1 cellular context compared by ENCODE assay signal in the genomic region with DNA sequence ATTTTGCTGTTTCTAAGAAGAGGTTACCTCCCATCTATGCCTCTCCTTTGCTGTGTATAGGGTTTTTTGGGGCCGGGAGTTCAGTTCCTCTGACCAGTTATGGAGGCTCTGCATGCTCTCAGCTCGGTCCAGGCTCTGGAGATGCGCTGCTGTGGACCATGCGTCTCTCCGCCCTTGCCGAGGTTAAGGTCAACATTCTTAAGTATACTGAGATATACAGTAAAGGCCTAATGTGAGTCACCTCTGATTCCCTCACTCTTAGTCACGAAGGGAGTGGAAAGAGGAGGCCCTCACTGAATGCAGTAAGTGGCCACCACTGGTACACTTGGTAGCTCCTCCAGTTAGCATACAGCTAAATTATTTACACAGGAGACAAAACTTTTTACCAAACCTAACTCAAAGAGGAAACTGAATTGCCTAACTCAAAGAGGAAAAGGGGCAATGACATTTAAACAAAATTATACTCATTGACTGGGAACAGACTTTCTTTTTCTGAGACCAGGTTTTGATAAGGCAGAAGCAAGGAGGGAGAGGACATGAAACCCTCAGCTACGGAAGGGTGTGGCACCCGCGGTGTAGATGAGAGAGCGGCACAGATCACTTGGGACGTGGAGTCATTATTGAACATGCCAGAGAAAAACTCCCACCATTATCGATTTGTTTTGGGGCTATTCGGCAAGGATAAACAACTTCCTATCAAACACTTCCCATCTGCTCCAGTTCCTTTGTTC.
TF ChIP-seq lines count a peak whose summit lies in the region.

No MANE protein-coding gene starts in this region.

TF ChIP-seq in HepG2, 621 proteins besides CTCF, POLR2A, EP300 and RAD21 (continued from another document):
- TF ChIP-seq, protein P1, sequence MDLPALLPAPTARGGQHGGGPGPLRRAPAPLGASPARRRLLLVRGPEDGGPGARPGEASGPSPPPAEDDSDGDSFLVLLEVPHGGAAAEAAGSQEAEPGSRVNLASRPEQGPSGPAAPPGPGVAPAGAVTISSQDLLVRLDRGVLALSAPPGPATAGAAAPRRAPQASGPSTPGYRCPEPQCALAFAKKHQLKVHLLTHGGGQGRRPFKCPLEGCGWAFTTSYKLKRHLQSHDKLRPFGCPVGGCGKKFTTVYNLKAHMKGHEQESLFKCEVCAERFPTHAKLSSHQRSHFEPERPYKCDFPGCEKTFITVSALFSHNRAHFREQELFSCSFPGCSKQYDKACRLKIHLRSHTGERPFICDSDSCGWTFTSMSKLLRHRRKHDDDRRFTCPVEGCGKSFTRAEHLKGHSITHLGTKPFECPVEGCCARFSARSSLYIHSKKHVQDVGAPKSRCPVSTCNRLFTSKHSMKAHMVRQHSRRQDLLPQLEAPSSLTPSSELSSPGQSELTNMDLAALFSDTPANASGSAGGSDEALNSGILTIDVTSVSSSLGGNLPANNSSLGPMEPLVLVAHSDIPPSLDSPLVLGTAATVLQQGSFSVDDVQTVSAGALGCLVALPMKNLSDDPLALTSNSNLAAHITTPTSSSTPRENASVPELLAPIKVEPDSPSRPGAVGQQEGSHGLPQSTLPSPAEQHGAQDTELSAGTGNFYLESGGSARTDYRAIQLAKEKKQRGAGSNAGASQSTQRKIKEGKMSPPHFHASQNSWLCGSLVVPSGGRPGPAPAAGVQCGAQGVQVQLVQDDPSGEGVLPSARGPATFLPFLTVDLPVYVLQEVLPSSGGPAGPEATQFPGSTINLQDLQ (CRISPR knock-in tag; IDR thresholded peaks at IDR 0.05), result no peak
- TF ChIP-seq, protein P2, sequence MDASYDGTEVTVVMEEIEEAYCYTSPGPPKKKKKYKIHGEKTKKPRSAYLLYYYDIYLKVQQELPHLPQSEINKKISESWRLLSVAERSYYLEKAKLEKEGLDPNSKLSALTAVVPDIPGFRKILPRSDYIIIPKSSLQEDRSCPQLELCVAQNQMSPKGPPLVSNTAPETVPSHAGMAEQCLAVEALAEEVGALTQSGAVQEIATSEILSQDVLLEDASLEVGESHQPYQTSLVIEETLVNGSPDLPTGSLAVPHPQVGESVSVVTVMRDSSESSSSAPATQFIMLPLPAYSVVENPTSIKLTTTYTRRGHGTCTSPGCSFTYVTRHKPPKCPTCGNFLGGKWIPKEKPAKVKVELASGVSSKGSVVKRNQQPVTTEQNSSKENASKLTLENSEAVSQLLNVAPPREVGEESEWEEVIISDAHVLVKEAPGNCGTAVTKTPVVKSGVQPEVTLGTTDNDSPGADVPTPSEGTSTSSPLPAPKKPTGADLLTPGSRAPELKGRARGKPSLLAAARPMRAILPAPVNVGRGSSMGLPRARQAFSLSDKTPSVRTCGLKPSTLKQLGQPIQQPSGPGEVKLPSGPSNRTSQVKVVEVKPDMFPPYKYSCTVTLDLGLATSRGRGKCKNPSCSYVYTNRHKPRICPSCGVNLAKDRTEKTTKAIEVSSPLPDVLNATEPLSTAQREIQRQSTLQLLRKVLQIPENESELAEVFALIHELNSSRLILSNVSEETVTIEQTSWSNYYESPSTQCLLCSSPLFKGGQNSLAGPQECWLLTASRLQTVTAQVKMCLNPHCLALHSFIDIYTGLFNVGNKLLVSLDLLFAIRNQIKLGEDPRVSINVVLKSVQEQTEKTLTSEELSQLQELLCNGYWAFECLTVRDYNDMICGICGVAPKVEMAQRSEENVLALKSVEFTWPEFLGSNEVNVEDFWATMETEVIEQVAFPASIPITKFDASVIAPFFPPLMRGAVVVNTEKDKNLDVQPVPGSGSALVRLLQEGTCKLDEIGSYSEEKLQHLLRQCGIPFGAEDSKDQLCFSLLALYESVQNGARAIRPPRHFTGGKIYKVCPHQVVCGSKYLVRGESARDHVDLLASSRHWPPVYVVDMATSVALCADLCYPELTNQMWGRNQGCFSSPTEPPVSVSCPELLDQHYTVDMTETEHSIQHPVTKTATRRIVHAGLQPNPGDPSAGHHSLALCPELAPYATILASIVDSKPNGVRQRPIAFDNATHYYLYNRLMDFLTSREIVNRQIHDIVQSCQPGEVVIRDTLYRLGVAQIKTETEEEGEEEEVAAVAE (CRISPR knock-in tag; IDR thresholded peaks at IDR 0.05; ENCODE audit: borderline replicate concordance), result no peak
- no peak for TF ChIP-seq SPEN (CRISPR knock-in tag; IDR thresholded peaks at IDR 0.05; ENCODE audit: low read depth)
- TF ChIP-seq NFKB2 (CRISPR knock-in tag; IDR thresholded peaks at IDR 0.05; ENCODE audit: borderline replicate concordance), result no peak
- no peak for TF ChIP-seq RFXANK (CRISPR knock-in tag; IDR thresholded peaks at IDR 0.05)
- TF ChIP-seq FOXM1 (CRISPR knock-in tag; IDR thresholded peaks at IDR 0.05), result no peak
- no peak for TF ChIP-seq ZKSCAN5 (CRISPR knock-in tag; IDR thresholded peaks at IDR 0.05)
- TF ChIP-seq, protein P3, sequence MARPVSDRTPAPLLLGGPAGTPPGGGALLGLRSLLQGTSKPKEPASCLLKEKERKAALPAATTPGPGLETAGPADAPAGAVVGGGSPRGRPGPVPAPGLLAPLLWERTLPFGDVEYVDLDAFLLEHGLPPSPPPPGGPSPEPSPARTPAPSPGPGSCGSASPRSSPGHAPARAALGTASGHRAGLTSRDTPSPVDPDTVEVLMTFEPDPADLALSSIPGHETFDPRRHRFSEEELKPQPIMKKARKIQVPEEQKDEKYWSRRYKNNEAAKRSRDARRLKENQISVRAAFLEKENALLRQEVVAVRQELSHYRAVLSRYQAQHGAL (CRISPR knock-in tag; IDR thresholded peaks at IDR 0.05; ENCODE audit: not compliant biosample characterization), result no peak
- TF ChIP-seq ZMYM4 (CRISPR knock-in tag; IDR thresholded peaks at IDR 0.05), result no peak
- no peak for TF ChIP-seq KLF11 (CRISPR knock-in tag; IDR thresholded peaks at IDR 0.05)
- TF ChIP-seq MEIS2 (CRISPR knock-in tag; IDR thresholded peaks at IDR 0.05), result no peak
- TF ChIP-seq ZNF629 (CRISPR knock-in tag; conservative IDR thresholded peaks at IDR 0.05), result no peak
